In genomic region chr9:19378647-19379046, GRCh38 we compare ENCODE assay signal across 8 cellular contexts. TPM values are rescaled to one million over a fixed set of nuclear protein-coding genes. Genes with fewer than 3 reads are reported as not detected.
DNase-seq lines count a peak whose midpoint lies in the region; ATAC-seq and TF ChIP-seq lines count a peak whose summit lies in the region.

No MANE protein-coding gene starts in this region.

- H3K36me3 Mint-ChIP-seq in memory B cell: peaks cover 29% of the 10 kb centered on the region

- H3K36me3 ChIP-seq in A673 (ENCODE audit: insufficient read depth, low read length, poor library complexity, severe bottlenecking) (peaks cover 53% of the 10 kb centered on the region), HCT116 (ENCODE audit: control insufficient read depth in 1 of 2, insufficient read depth in 2 of 2, low read length in 2 of 2) (peaks cover 48 to 58% of the 10 kb centered on the region in 2 experiments)

- RAD21 ChIA-PET in HCT116 (lab: Charles Lee; ENCODE audit: low non-redundant PET in 1 of 2, low total read pairs in 2 of 2, uncharacterized antibody in 2 of 2, unreplicated experiment in 2 of 2): no interaction called here

- H3K9ac ChIP-seq in HCT116 (ENCODE audit: low read length): peak overlapping the region; percentile 88

- peaks cover 33% of the 10 kb centered on the region for H3K4me1 Mint-ChIP-seq in memory B cell

- peak overlapping the region; percentile 83 for H3K4me2 ChIP-seq in HCT116 (ENCODE audit: low read length)

- TF ChIP-seq RAD21 in HCT116 (IDR thresholded peaks at IDR 0.05; ENCODE audit: low read depth): no peak

- no peaks in the 10 kb centered on the region for H3K27me3 Mint-ChIP-seq in memory B cell

- peak overlapping the region; percentile 97 for H3K4me3 Mint-ChIP-seq in memory B cell

- TF ChIP-seq CTCF in A673 (conservative IDR thresholded peaks at IDR 0.05; ENCODE audit: low read depth, low read length): no peak
- TF ChIP-seq CTCF in HCT116 (IDR thresholded peaks at IDR 0.05 in 2 of 3, conservative IDR thresholded peaks at IDR 0.05 in 1 of 3; ENCODE audit: borderline replicate concordance in 1 of 3, insufficient read depth in 1 of 3, low read depth in 2 of 3, low read length in 2 of 3): no peak
- TF ChIP-seq CTCF in astrocyte of the cerebellum (IDR thresholded peaks at IDR 0.05; ENCODE audit: low read depth, low read length, missing control alignments): no peak

- peaks cover 44% of the 10 kb centered on the region for H3K79me2 ChIP-seq in HCT116 (ENCODE audit: insufficient read depth, low read length)

- H3K4me3 ChIP-seq in A673 (ENCODE audit: low read depth, low read length, poor library complexity, severe bottlenecking) (peak overlapping the region; percentile 77), HCT116 (replicated peaks in 1 of 2; ENCODE audit: low read depth in 1 of 2, low read length in 2 of 2) (peak overlapping the region; percentile 91 to 98), astrocyte of the cerebellum (ENCODE audit: low read depth, low read length) (peak overlapping the region; percentile 87)

- H3K27ac ChIP-seq in A673 (ENCODE audit: low read depth, low read length, poor library complexity, severe bottlenecking): peak overlapping the region; percentile 92
- H3K27ac ChIP-seq in HCT116 (ENCODE audit: low read depth, low read length): peak overlapping the region; percentile 86; the same call in 1 of the 2 replicates

- CTCF ChIA-PET in A673 (lab: Charles Lee): no interaction called here
- CTCF ChIA-PET in HCT116 (lab: Charles Lee): no interaction called here

- intact Hi-C loops in A673 (cut with micrococcal nuclease; ENCODE audit: unreplicated experiment) (loop anchor here (10.0 kb wide), 1 partner anchor 274 kb away; the partner anchor contains the start of gene HAUS6), HCT116 (cut with micrococcal nuclease) (no loop called here)

- H3K9me3 Mint-ChIP-seq in memory B cell: peaks cover 2% of the 10 kb centered on the region

- no peak for TF ChIP-seq POLR2A in HCT116 (IDR thresholded peaks at IDR 0.05; ENCODE audit: borderline replicate concordance, extremely low read depth, insufficient read depth, insufficient read length)

- no peak overlapping the region for H2AFZ ChIP-seq in HCT116 (ENCODE audit: low read depth, low read length, poor library complexity, severe bottlenecking)

- in situ Hi-C loops in astrocyte of the cerebellum (cut with HindIII; ENCODE audit: low sequenced_read_pairs): loop anchor here (5.0 kb wide), 1 partner anchor 76 kb away; no protein-coding TSS in a partner anchor

- BruUV-seq in A673 (replicated peaks; lab: Mats Ljungman, UMichigan): no TSS peak
- TSS peak; percentile 48 for BruUV-seq in HCT116 (replicated peaks; lab: Mats Ljungman, UMichigan)

- H3K4me1 ChIP-seq in A673 (ENCODE audit: insufficient read depth, low read length, poor library complexity, severe bottlenecking): no peaks in the 10 kb centered on the region
- peaks cover 9 to 18% of the 10 kb centered on the region in 2 experiments for H3K4me1 ChIP-seq in HCT116 (ENCODE audit: control insufficient read depth in 1 of 2, insufficient read depth in 2 of 2, low read length in 2 of 2)

- POLR2A ChIA-PET in A673 (lab: Charles Lee; ENCODE audit: low non-redundant PET): no interaction called here
- POLR2A ChIA-PET in HCT116 (lab: Charles Lee): no interaction called here

- ATAC-seq in HCT116 (no peak), memory B cell (ENCODE audit: low read depth) (no peak), HG02623 (IDR thresholded peaks at IDR 0.05; ENCODE audit: unreplicated experiment) (no peak), GM21515 (IDR thresholded peaks at IDR 0.05; ENCODE audit: unreplicated experiment) (no peak)

- peaks cover 24% of the 10 kb centered on the region for H4K20me1 ChIP-seq in HCT116 (ENCODE audit: insufficient read depth)

- peak overlapping the region; percentile 98 for H3K27ac Mint-ChIP-seq in memory B cell

- no peaks in the 10 kb centered on the region for H3K9me2 ChIP-seq in HCT116 (ENCODE audit: insufficient read depth)

- H3K9me3 ChIP-seq in A673 (ENCODE audit: low read depth, low read length, poor library complexity, severe bottlenecking) (no peaks in the 10 kb centered on the region), HCT116 (ENCODE audit: control insufficient read depth in 1 of 2, insufficient read depth in 1 of 2, low read depth in 1 of 2, low read length in 2 of 2) (no peaks in the 10 kb centered on the region)

- DNase-seq in A673 (ENCODE audit: low spot score): no peak
- no peak for DNase-seq in HCT116 (ENCODE audit: low read depth, low spot score)
- no peak for DNase-seq in astrocyte of the cerebellum (ENCODE audit: low read depth)
- DNase-seq in memory B cell (ENCODE audit: low spot score in 2 of 2): no peak
- DNase-seq in OCI-M1 (lab: John Stamatoyannopoulos, UW): no peak
- DNase-seq in NK-92 treated with Interleukin-12 subunit alpha and Interleukin-12 subunit beta, amount 100 ng/mL, for 24 hours (lab: John Stamatoyannopoulos, UW): no peak

- H3K27me3 ChIP-seq in A673 (replicated peaks; ENCODE audit: insufficient read depth, low read depth, low read length, poor library complexity): no peaks in the 10 kb centered on the region
- no peaks in the 10 kb centered on the region for H3K27me3 ChIP-seq in HCT116 (ENCODE audit: insufficient read depth, low read length)

TF ChIP-seq in HCT116, 20 proteins besides CTCF, POLR2A, EP300 and RAD21:
- TF ChIP-seq, protein P1, sequence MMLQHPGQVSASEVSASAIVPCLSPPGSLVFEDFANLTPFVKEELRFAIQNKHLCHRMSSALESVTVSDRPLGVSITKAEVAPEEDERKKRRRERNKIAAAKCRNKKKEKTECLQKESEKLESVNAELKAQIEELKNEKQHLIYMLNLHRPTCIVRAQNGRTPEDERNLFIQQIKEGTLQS (IDR thresholded peaks at IDR 0.05): no peak
- TF ChIP-seq, protein P2, sequence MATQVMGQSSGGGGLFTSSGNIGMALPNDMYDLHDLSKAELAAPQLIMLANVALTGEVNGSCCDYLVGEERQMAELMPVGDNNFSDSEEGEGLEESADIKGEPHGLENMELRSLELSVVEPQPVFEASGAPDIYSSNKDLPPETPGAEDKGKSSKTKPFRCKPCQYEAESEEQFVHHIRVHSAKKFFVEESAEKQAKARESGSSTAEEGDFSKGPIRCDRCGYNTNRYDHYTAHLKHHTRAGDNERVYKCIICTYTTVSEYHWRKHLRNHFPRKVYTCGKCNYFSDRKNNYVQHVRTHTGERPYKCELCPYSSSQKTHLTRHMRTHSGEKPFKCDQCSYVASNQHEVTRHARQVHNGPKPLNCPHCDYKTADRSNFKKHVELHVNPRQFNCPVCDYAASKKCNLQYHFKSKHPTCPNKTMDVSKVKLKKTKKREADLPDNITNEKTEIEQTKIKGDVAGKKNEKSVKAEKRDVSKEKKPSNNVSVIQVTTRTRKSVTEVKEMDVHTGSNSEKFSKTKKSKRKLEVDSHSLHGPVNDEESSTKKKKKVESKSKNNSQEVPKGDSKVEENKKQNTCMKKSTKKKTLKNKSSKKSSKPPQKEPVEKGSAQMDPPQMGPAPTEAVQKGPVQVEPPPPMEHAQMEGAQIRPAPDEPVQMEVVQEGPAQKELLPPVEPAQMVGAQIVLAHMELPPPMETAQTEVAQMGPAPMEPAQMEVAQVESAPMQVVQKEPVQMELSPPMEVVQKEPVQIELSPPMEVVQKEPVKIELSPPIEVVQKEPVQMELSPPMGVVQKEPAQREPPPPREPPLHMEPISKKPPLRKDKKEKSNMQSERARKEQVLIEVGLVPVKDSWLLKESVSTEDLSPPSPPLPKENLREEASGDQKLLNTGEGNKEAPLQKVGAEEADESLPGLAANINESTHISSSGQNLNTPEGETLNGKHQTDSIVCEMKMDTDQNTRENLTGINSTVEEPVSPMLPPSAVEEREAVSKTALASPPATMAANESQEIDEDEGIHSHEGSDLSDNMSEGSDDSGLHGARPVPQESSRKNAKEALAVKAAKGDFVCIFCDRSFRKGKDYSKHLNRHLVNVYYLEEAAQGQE (IDR thresholded peaks at IDR 0.05; ENCODE audit: low read depth): no peak
- TF ChIP-seq CEBPB (IDR thresholded peaks at IDR 0.05; ENCODE audit: low read depth) (no peak), FOSL1 (IDR thresholded peaks at IDR 0.05; ENCODE audit: low read depth) (no peak), ZNF274 (IDR thresholded peaks at IDR 0.05; ENCODE audit: low read depth, low read length) (no peak), ZFX (IDR thresholded peaks at IDR 0.05) (no peak), EGR1 (IDR thresholded peaks at IDR 0.05; ENCODE audit: low read depth) (no peak), JUND (IDR thresholded peaks at IDR 0.05) (no peak)

RNA-seq across cellular contexts. Expression of gene RPS6, which starts 1.4 kb away (rescaled TPM):
- total RNA-seq in A673 (2021) (928 and 933 TPM in 2 replicates), HCT116 (2021; ENCODE audit: unreplicated experiment) (2,712 TPM)
- polyA plus RNA-seq in HCT116 (2012): 2,611 and 2,853 TPM in 2 replicates

RNA-seq across cellular contexts. Expression of gene ACER2, which starts 30.2 kb away (rescaled TPM):
- 0.70 and 0.84 TPM in 2 replicates for total RNA-seq in A673 (2021)
- 4.3 TPM for total RNA-seq in HCT116 (2021; ENCODE audit: unreplicated experiment)
- 1.2 and 1.4 TPM in 2 replicates for polyA plus RNA-seq in HCT116 (2012)
